Comparison of ENCODE assay signal across 12 cellular contexts in the genomic region with DNA sequence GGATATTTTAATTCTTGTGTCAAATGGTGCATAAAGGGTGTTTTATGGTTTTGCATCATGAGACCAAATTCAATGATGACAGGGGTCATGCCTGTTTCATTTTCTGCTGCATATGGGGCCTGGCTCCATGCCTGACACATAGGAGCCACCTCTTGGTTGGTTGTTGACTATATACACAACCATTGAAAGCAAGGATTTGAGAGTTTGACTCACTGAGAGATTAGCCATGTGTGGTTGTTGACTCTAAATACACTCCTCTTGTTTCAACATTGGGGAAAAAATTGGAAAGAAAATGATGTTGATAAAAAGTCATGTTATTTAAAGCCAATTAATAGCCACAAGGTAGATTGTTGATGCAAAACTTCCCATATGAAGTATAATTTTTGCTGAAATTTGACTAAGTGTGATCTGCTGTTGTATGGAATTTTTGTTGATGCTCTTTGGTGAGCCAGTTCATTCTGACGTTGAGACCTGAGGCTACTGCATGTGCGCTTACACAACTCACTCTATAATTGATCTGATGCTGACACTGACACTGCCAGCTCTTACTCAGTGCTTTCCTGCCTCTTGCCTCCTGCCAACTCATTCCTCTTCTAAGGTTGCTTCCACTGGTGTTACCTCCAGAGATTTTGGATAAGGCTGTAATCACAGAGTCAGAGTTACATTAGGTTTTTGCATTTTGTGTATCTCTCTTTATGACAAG.
A peak's percentile ranks its signal among the peaks of the same experiment; 100 is the strongest.
DNase-seq lines count a peak whose midpoint lies in the region; ATAC-seq and TF ChIP-seq lines count a peak whose summit lies in the region.
"Had no signal": no experiment of that assay in that cellular context is flagged by ENCODE, and none has a peak within 500 bp of the region (broad histone marks: within the 10 kb centered on the region; RNA-seq: fewer than 3 reads in every experiment).

No MANE protein-coding gene starts in this region.

- DNase-seq in Right ventricle myocardium superior (no peak), left ventricle myocardium inferior (no peak), SJSA1 (ENCODE audit: low read depth in 1 of 2, low spot score in 2 of 2) (peak in 1 of 2 experiments; percentile 16), fibroblast of villous mesenchyme (ENCODE audit: low read depth) (peak; percentile 86), thyroid gland (peak; percentile 5 to 16), MM.1S (no peak), NCI-H1417 treated with DMSO at 0.1 percent for 48 hours (lab: John Stamatoyannopoulos, UW) (no peak)
- DNase-seq: NCI-H2171, T-helper 17 cell, upper lobe of right lung had no signal

- H3K36me3 ChIP-seq in left ventricle myocardium inferior (no peaks in the 10 kb centered on the region), SJSA1 (no peaks in the 10 kb centered on the region), thyroid gland (no peaks in the 10 kb centered on the region), MM.1S (replicated peaks; ENCODE audit: insufficient read depth, low read length) (no peaks in the 10 kb centered on the region)
- H3K36me3 ChIP-seq: neutrophil, upper lobe of right lung had no signal

- no peak overlapping the region for H3K4me2 ChIP-seq in MM.1S (ENCODE audit: low read depth, low read length)

- H3K9me2 ChIP-seq in MM.1S (replicated peaks; ENCODE audit: insufficient read depth, low read length), result no peaks in the 10 kb centered on the region

- no peak overlapping the region for H2AFZ ChIP-seq in MM.1S (ENCODE audit: low read length)

- no peak for TF ChIP-seq POLR2A in thyroid gland (IDR thresholded peaks at IDR 0.05)

- H3K27ac ChIP-seq in left ventricle myocardium inferior (replicated peaks) (no peak overlapping the region), SJSA1 (peak overlapping the region; percentile 61), thyroid gland (peak overlapping the region in 1 of 3 donors; percentile 7), MM.1S (ENCODE audit: low read length) (no peak overlapping the region)
- H3K27ac ChIP-seq: neutrophil, upper lobe of right lung had no signal

- H3K4me1 ChIP-seq in left ventricle myocardium inferior (no peaks in the 10 kb centered on the region), SJSA1 (replicated peaks) (peaks cover 47% of the 10 kb centered on the region), thyroid gland (peaks cover 15 to 20% of the 10 kb centered on the region in 2 donors), MM.1S (ENCODE audit: low read length) (no peaks in the 10 kb centered on the region)
- H3K4me1 ChIP-seq: upper lobe of right lung had no signal

- TF ChIP-seq CTCF in left ventricle myocardium inferior (IDR thresholded peaks at IDR 0.05; ENCODE audit: borderline replicate concordance) (no peak), fibroblast of villous mesenchyme (IDR thresholded peaks at IDR 0.05; ENCODE audit: insufficient read depth, low read depth, low read length) (no peak), thyroid gland (IDR thresholded peaks at IDR 0.05) (no peak), MM.1S (IDR thresholded peaks at IDR 0.05; ENCODE audit: low read length) (no peak)

- WGBS in thyroid gland, 2 donors, result 63 to 70% methylated on average over 2 of the region's 2 CpGs

- no peaks in the 10 kb centered on the region for H3K79me2 ChIP-seq in MM.1S (ENCODE audit: low read length)

- no peaks in the 10 kb centered on the region for H3K9me3 ChIP-seq in left ventricle myocardium inferior (replicated peaks)
- H3K9me3 ChIP-seq in SJSA1 (replicated peaks), result no peaks in the 10 kb centered on the region
- no peaks in the 10 kb centered on the region for H3K9me3 ChIP-seq in thyroid gland
- no peaks in the 10 kb centered on the region for H3K9me3 ChIP-seq in MM.1S (replicated peaks; ENCODE audit: insufficient read depth, low read length)
- H3K9me3 ChIP-seq: neutrophil, upper lobe of right lung had no signal

- intact Hi-C loops in Right ventricle myocardium superior (cut with DNase I), result no loop called here
- intact Hi-C loops in left ventricle myocardium inferior (cut with micrococcal nuclease), result no loop called here
- intact Hi-C loops in thyroid gland (cut with DNase I), result no loop called here

- H3K27me3 ChIP-seq in left ventricle myocardium inferior (ENCODE audit: low read depth) (peaks cover 9% of the 10 kb centered on the region), SJSA1 (replicated peaks) (no peaks in the 10 kb centered on the region), thyroid gland (no peaks in the 10 kb centered on the region), MM.1S (replicated peaks; ENCODE audit: insufficient read depth, low read length) (no peaks in the 10 kb centered on the region)
- H3K27me3 ChIP-seq: neutrophil, upper lobe of right lung had no signal

- no peaks in the 10 kb centered on the region for H4K20me1 ChIP-seq in MM.1S (ENCODE audit: insufficient read depth, low read length)

- H3K4me3 ChIP-seq in left ventricle myocardium inferior (no peak overlapping the region), SJSA1 (no peak overlapping the region), fibroblast of villous mesenchyme (ENCODE audit: low read depth, low read length) (no peak overlapping the region), thyroid gland (replicated peaks in 1 of 3) (no peak overlapping the region), MM.1S (ENCODE audit: low read length) (no peak overlapping the region)
- H3K4me3 ChIP-seq: upper lobe of right lung had no signal

- H3K9ac ChIP-seq in MM.1S (ENCODE audit: low read length), result no peak overlapping the region

- H3F3A ChIP-seq in MM.1S (ENCODE audit: insufficient read depth, low read length), result no peaks in the 10 kb centered on the region

- ATAC-seq in Right ventricle myocardium superior (ENCODE audit: poor library complexity) (peak; percentile 8), HG02623 (IDR thresholded peaks at IDR 0.05; ENCODE audit: unreplicated experiment) (no peak)
- ATAC-seq: T-helper 17 cell, upper lobe of right lung had no signal

Comparison
In these comparisons a context has a peak if more than half of its experiments do, and no peak if none do; other contexts are left out.
1. DNase-seq: peak in fibroblast of villous mesenchyme (single experiment) and thyroid gland (2 of 2); none in Right ventricle myocardium superior (single experiment), left ventricle myocardium inferior (single experiment), MM.1S (single experiment) and NCI-H1417 treated with DMSO at 0.1 percent for 48 hours (single experiment).